In genomic region chr17:82232322-82232785, GRCh38 we compare ENCODE assay signal across 10 cellular contexts. TPM values are rescaled to one million over a fixed set of nuclear protein-coding genes. Genes with fewer than 3 reads are reported as not detected.
DNase-seq lines count a peak whose midpoint lies in the region; ATAC-seq and TF ChIP-seq lines count a peak whose summit lies in the region.
"Had no signal": no experiment of that assay in that cellular context is flagged by ENCODE, and none has a peak within 500 bp of the region (broad histone marks: within the 10 kb centered on the region; RNA-seq: fewer than 3 reads in every experiment).

No MANE protein-coding gene starts in this region.

- TF ChIP-seq CTCF in HFF-Myc (IDR thresholded peaks at IDR 0.05; ENCODE audit: low read depth, low read length, missing control alignments) (no peak), MCF 10A (IDR thresholded peaks at IDR 0.05; ENCODE audit: unreplicated experiment) (no peak)

- no peaks in the 10 kb centered on the region for H3K9me3 Mint-ChIP-seq in MCF 10A (ENCODE audit: unreplicated experiment)
- H3K9me3 Mint-ChIP-seq: activated naive CD4-positive, alpha-beta T cell treated with anti-CD3 and anti-CD28 coated beads, Interleukin-2, amount 50 U/mL, for 24 hours had no signal

- H3K4me3 ChIP-seq in HFF-Myc (replicated peaks; ENCODE audit: low read depth, low read length) (peak overlapping the region; percentile 81), stomach smooth muscle (ENCODE audit: low read length in 2 of 2) (no peak overlapping the region)

- ATAC-seq in left lobe of liver = no peak
- ATAC-seq in HG03432 (IDR thresholded peaks at IDR 0.05; ENCODE audit: unreplicated experiment) = no peak

- no peaks in the 10 kb centered on the region for H3K27me3 ChIP-seq in stomach smooth muscle (ENCODE audit: control insufficient read depth in 1 of 2, insufficient read depth in 2 of 2, low read length in 2 of 2)

- H3K36me3 Mint-ChIP-seq in MCF 10A (ENCODE audit: insufficient read depth, unreplicated experiment) = peaks cover 42% of the 10 kb centered on the region
- H3K36me3 Mint-ChIP-seq: activated naive CD4-positive, alpha-beta T cell treated with anti-CD3 and anti-CD28 coated beads, Interleukin-2, amount 50 U/mL, for 24 hours had no signal

- H3K27ac Mint-ChIP-seq in MCF 10A (ENCODE audit: low read depth, unreplicated experiment) = no peak overlapping the region
- H3K27ac Mint-ChIP-seq: activated naive CD4-positive, alpha-beta T cell treated with anti-CD3 and anti-CD28 coated beads, Interleukin-2, amount 50 U/mL, for 24 hours had no signal

- BruUV-seq in MCF 10A (replicated peaks; lab: Mats Ljungman, UMichigan) = no TSS peak

- POLR2A ChIA-PET in MCF 10A (lab: Yijun Ruan, JAX) = interaction anchor here (0.5 to 4.5 kb wide), 5 partner anchors 9 to 861 kb away, joined by 3 to 66 read pairs (median 9); no protein-coding TSS in a partner anchor

- DNase-seq in HFF-Myc (ENCODE audit: extremely low read depth, low read depth) (no peak), MCF 10A (ENCODE audit: unreplicated experiment) (no peak), left lobe of liver (ENCODE audit: low spot score) (peak; percentile 62), AML-193 (lab: John Stamatoyannopoulos, UW) (no peak), SIG-M5 treated with dmso at 0.1 percent for 504 hours (lab: John Stamatoyannopoulos, UW; ENCODE audit: unreplicated experiment) (no peak), NCI-H2227 treated with DMSO at 0.1 percent for 48 hours (lab: John Stamatoyannopoulos, UW) (no peak)
- DNase-seq: NCI-H524 had no signal

- peak overlapping the region; percentile 67 for H3K27ac ChIP-seq in stomach smooth muscle (ENCODE audit: low read length)

- CTCF ChIA-PET in MCF 10A (lab: Yijun Ruan, JAX) = interaction anchor here (0.6 kb wide), 1 partner anchor 12 kb away, joined by 3 read pairs; no protein-coding TSS in a partner anchor

- H3K4me1 ChIP-seq in stomach smooth muscle (ENCODE audit: control insufficient read depth, insufficient read depth, low read length) = peaks cover 67% of the 10 kb centered on the region

- no peaks in the 10 kb centered on the region for H3K27me3 Mint-ChIP-seq in MCF 10A (ENCODE audit: insufficient read depth, unreplicated experiment)
- H3K27me3 Mint-ChIP-seq: activated naive CD4-positive, alpha-beta T cell treated with anti-CD3 and anti-CD28 coated beads, Interleukin-2, amount 50 U/mL, for 24 hours had no signal

- intact Hi-C loops in MCF 10A (cut with micrococcal nuclease) = no loop called here

- H3K4me3 Mint-ChIP-seq in MCF 10A (ENCODE audit: unreplicated experiment) = peak overlapping the region; percentile 84
- H3K4me3 Mint-ChIP-seq: activated naive CD4-positive, alpha-beta T cell treated with anti-CD3 and anti-CD28 coated beads, Interleukin-2, amount 50 U/mL, for 24 hours had no signal

- H3K9me3 ChIP-seq in stomach smooth muscle (ENCODE audit: control insufficient read depth in 2 of 2, low read length in 2 of 2) = no peaks in the 10 kb centered on the region

- peaks cover under 1% of the 10 kb centered on the region for H3K4me1 Mint-ChIP-seq in MCF 10A (ENCODE audit: insufficient read depth, unreplicated experiment)

- no peak overlapping the region for H3K9ac ChIP-seq in stomach smooth muscle (ENCODE audit: low read length in 2 of 2)

- H3K36me3 ChIP-seq in stomach smooth muscle (ENCODE audit: control insufficient read depth in 2 of 2, insufficient read depth in 2 of 2, low read length in 2 of 2) = no peaks in the 10 kb centered on the region

RNA-seq across cellular contexts. Expression of gene SLC16A3, which starts 3.5 kb away (rescaled TPM):
- total RNA-seq in MCF 10A (2022) = 268 and 350 TPM in 2 replicates
- total RNA-seq in left lobe of liver = 6.9 TPM

RNA-seq across cellular contexts. Expression of gene CCDC57, which starts 19.7 kb away (rescaled TPM):
- total RNA-seq in MCF 10A (2022) = 86.8 and 87.3 TPM in 2 replicates
- 32.8 TPM for total RNA-seq in left lobe of liver

RNA-seq across cellular contexts. Expression of gene CSNK1D, which starts 41.1 kb away (rescaled TPM):
- total RNA-seq in MCF 10A (2022) (191 and 193 TPM in 2 replicates), left lobe of liver (49.6 TPM)

Comparison
In these comparisons a context has a peak if more than half of its experiments do, and no peak if none do; other contexts are left out.
1. RNA of gene SLC16A3, which starts 3.5 kb away (total RNA-seq): 268 to 350 TPM in MCF 10A; 6.9 TPM in left lobe of liver (single experiment); every median in the first group is over 10 times any median in the second.